ENCODE assay signal across 23 cellular contexts in genomic region chr6:87846446-87846845, GRCh38.
"Had no signal": no experiment of that assay in that cellular context is flagged by ENCODE, and none has a peak within 500 bp of the region (broad histone marks: within the 10 kb centered on the region; RNA-seq: fewer than 3 reads in every experiment).

No MANE protein-coding gene starts in this region.

- H2AFZ ChIP-seq: parathyroid adenoma had no signal

- H3K36me3 ChIP-seq: esophagus squamous epithelium, heart left ventricle, thoracic aorta, upper lobe of left lung had no signal

- H3K27me3 Mint-ChIP-seq: activated B cell treated with CpG ODN at 0.5 μM for 24 hours; central memory CD8-positive, alpha-beta T cell had no signal

- H3K9me3 ChIP-seq: esophagus squamous epithelium, heart left ventricle, thoracic aorta, upper lobe of left lung had no signal

- H3K36me3 Mint-ChIP-seq: activated naive CD8-positive, alpha-beta T cell treated with anti-CD3 and anti-CD28 coated beads for 36 hours had no signal

- H3K4me1 ChIP-seq: parathyroid adenoma had no signal

- H3K4me3 ChIP-seq: esophagus squamous epithelium, heart left ventricle, thoracic aorta, upper lobe of left lung had no signal

- H3K27me3 ChIP-seq: esophagus squamous epithelium, heart left ventricle, upper lobe of left lung had no signal

- H3K79me2 ChIP-seq: parathyroid adenoma had no signal

- H3K9ac ChIP-seq: parathyroid adenoma had no signal

- H3K4me1 Mint-ChIP-seq: activated B cell treated with CpG ODN at 0.5 μM for 24 hours; activated CD4-positive, alpha-beta T cell treated with anti-CD3 and anti-CD28 coated beads for 36 hours; activated naive CD8-positive, alpha-beta T cell treated with anti-CD3 and anti-CD28 coated beads for 36 hours; nephron had no signal

- H3K27ac Mint-ChIP-seq: activated B cell treated with CpG ODN at 0.5 μM for 24 hours; activated CD4-positive, alpha-beta T cell treated with anti-CD3 and anti-CD28 coated beads for 36 hours; activated naive CD8-positive, alpha-beta T cell treated with anti-CD3 and anti-CD28 coated beads for 36 hours; activated T-cell treated with anti-CD3 and anti-CD28 coated beads, Interleukin-2, amount 50 U/mL, for 24 hours; activated T-helper 2 cell treated with anti-CD3 and anti-CD28 coated beads, Interferon-gamma antibody, Interleukin-2, Interleukin-4, amounts not matched to agents 10 μg/mL and 5 μg/mL and 100 μg/mL, durations not matched to agents 14 hours and 24 hours and 36 hours; effector memory CD8-positive, alpha-beta T cell; nephron; T-helper 1 cell treated with Interleukin-12 subunit alpha and Interleukin-12 subunit beta and Interleukin-4 antibody, amounts not matched to agents 30 μg/mL and 1 μg/mL, for 36 hours had no signal

- H3K9me3 Mint-ChIP-seq: activated B cell treated with CpG ODN at 0.5 μM for 24 hours; activated naive CD8-positive, alpha-beta T cell treated with anti-CD3 and anti-CD28 coated beads for 36 hours; activated T-cell treated with anti-CD3 and anti-CD28 coated beads, Interleukin-2, amount 50 U/mL, for 24 hours; activated T-helper 2 cell treated with anti-CD3 and anti-CD28 coated beads, Interferon-gamma antibody, Interleukin-2, Interleukin-4, amounts not matched to agents 10 μg/mL and 5 μg/mL and 100 μg/mL, durations not matched to agents 14 hours and 24 hours and 36 hours; central memory CD8-positive, alpha-beta T cell; effector memory CD8-positive, alpha-beta T cell; nephron; T-helper 1 cell treated with Interleukin-12 subunit alpha and Interleukin-12 subunit beta and Interleukin-4 antibody, amounts not matched to agents 30 μg/mL and 1 μg/mL, for 36 hours had no signal

- DNase-seq: activated B cell treated with CpG ODN at 0.5 μM for 24 hours; activated CD4-positive, alpha-beta T cell treated with anti-CD3 and anti-CD28 coated beads for 36 hours; activated CD4-positive, alpha-beta T cell treated with anti-CD3 and anti-CD28 coated beads, Interleukin-2, amount 50 U/mL, for 4 hours; activated CD8-positive, alpha-beta memory T cell treated with anti-CD3 and anti-CD28 coated beads for 24 hours; activated CD8-positive, alpha-beta memory T cell treated with anti-CD3 and anti-CD28 coated beads, Interleukin-2, amount 50 U/mL, for 4 hours; activated naive CD4-positive, alpha-beta T cell; activated naive CD8-positive, alpha-beta T cell treated with anti-CD3 and anti-CD28 coated beads for 36 hours; activated T-cell treated with anti-CD3 and anti-CD28 coated beads, Interleukin-2, amount 50 U/mL, for 24 hours; effector memory CD8-positive, alpha-beta T cell; esophagus squamous epithelium; heart left ventricle; mesenchymal stem cell; stimulated activated CD4-positive, alpha-beta T cell treated with anti-CD3 and anti-CD28 coated beads, Interleukin-4, amount 100 ng/mL, for 1 hour; stimulated activated naive CD4-positive, alpha-beta T cell treated with Interleukin-2 at 50 U/mL for 16 hours; T1000; upper lobe of left lung had no signal

- ATAC-seq: activated CD4-positive, alpha-beta T cell treated with anti-CD3 and anti-CD28 coated beads for 36 hours; effector memory CD8-positive, alpha-beta T cell; heart left ventricle; sciatic nerve had no signal

- H3K4me3 Mint-ChIP-seq: activated B cell treated with CpG ODN at 0.5 μM for 24 hours; activated CD4-positive, alpha-beta T cell treated with anti-CD3 and anti-CD28 coated beads for 36 hours; activated naive CD8-positive, alpha-beta T cell treated with anti-CD3 and anti-CD28 coated beads for 36 hours; activated T-cell treated with anti-CD3 and anti-CD28 coated beads, Interleukin-2, amount 50 U/mL, for 24 hours; central memory CD8-positive, alpha-beta T cell; effector memory CD8-positive, alpha-beta T cell; nephron; T-helper 1 cell treated with Interleukin-12 subunit alpha and Interleukin-12 subunit beta and Interleukin-4 antibody, amounts not matched to agents 30 μg/mL and 1 μg/mL, for 36 hours had no signal

- H3K27ac ChIP-seq: esophagus squamous epithelium, heart left ventricle, parathyroid adenoma, thoracic aorta, upper lobe of left lung had no signal
